Comparison of ENCODE assay signal across 1 cellular context in the genomic region with DNA sequence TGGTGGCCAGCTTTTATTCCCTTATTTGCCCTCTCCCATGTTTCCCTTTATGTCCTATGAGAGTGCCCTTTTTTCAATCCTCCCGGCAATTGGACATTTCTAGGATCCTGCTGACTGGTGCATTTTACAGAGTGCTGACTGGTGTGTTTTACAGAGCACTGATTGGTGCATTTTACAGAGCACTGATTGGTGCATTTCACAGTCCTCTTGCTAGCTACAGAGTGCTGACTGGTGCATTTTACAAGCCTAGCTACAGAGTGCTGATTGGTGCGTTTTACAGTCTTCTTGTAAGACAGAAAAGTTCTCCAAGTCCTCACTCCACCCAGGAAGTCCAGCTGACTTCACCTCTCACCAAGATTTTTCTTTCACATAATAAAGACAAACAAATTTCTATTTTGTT.
A peak's percentile ranks its signal among the peaks of the same experiment; 100 is the strongest.
TF ChIP-seq lines count a peak whose summit lies in the region.

No MANE protein-coding gene starts in this region.

TF ChIP-seq in IMR-90, 13 proteins besides CTCF, POLR2A, EP300 and RAD21 (continued from another document):
- TF ChIP-seq MAFK (IDR thresholded peaks at IDR 0.05; ENCODE audit: low read depth, low read length): peak; percentile 87
